Comparison of ENCODE assay signal across 10 cellular contexts in genomic region chr2:61671561-61672315, GRCh38.
DNase-seq lines count a peak whose midpoint lies in the region; ATAC-seq, FAIRE-seq and TF ChIP-seq lines count a peak whose summit lies in the region.
"Had no signal": no experiment of that assay in that cellular context is flagged by ENCODE, and none has a peak within 500 bp of the region (broad histone marks: within the 10 kb centered on the region; RNA-seq: fewer than 3 reads in every experiment).

No MANE protein-coding gene starts in this region.

- peak overlapping the region; percentile 49 for H3K27ac Mint-ChIP-seq in type B pancreatic cell

- peaks cover 22% of the 10 kb centered on the region for H3K9me3 Mint-ChIP-seq in activated T-cell treated with anti-CD3 and anti-CD28 coated beads, Interleukin-2, amount 50 U/mL, for 4 hours
- H3K9me3 Mint-ChIP-seq in type B pancreatic cell = peaks cover 9% of the 10 kb centered on the region

- FAIRE-seq in bronchial epithelial cell (lab: Jason Lieb, UNC) = no peak

- no peak for DNase-seq in activated T-cell treated with anti-CD3 and anti-CD28 coated beads, Interleukin-2, amount 50 U/mL, for 4 hours
- no peak for DNase-seq in activated T-cell treated with anti-CD3 and anti-CD28 coated beads, Interleukin-2, amount 50 U/mL, for 1 hour
- DNase-seq in bronchial epithelial cell (ENCODE audit: low read depth) (peak; percentile 88), medulla oblongata (ENCODE audit: extremely low spot score) (peak; percentile 68), type B pancreatic cell (ENCODE audit: extremely low spot score, unreplicated experiment) (no peak), NCI-H2196 (lab: John Stamatoyannopoulos, UW; ENCODE audit: unreplicated experiment) (no peak), iPS-NIHi11 (ENCODE audit: low spot score) (no peak)
- DNase-seq: activated CD4-positive, alpha-beta T cell treated with anti-CD3 and anti-CD28 coated beads, Interleukin-2, amount 50 U/mL, for 4 hours; DMS 273 treated with DMSO at 0.1 percent for 48 hours had no signal

- H3K36me3 Mint-ChIP-seq in activated T-cell treated with anti-CD3 and anti-CD28 coated beads, Interleukin-2, amount 50 U/mL, for 4 hours (ENCODE audit: insufficient read depth) = peaks cover 5% of the 10 kb centered on the region
- no peaks in the 10 kb centered on the region for H3K36me3 Mint-ChIP-seq in type B pancreatic cell

- no peak for TF ChIP-seq CTCF in bronchial epithelial cell (IDR thresholded peaks at IDR 0.05; ENCODE audit: insufficient read depth, low read length, severe bottlenecking)
- no peak for TF ChIP-seq CTCF in type B pancreatic cell (conservative IDR thresholded peaks at IDR 0.05)

- ATAC-seq in activated T-cell treated with anti-CD3 and anti-CD28 coated beads, Interleukin-2, amount 50 U/mL, for 4 hours = no peak
- no peak for ATAC-seq in GM19035 (IDR thresholded peaks at IDR 0.05; ENCODE audit: unreplicated experiment)

- H3K27me3 Mint-ChIP-seq in activated T-cell treated with anti-CD3 and anti-CD28 coated beads, Interleukin-2, amount 50 U/mL, for 4 hours (ENCODE audit: low read depth) = no peaks in the 10 kb centered on the region
- H3K27me3 Mint-ChIP-seq in type B pancreatic cell = no peaks in the 10 kb centered on the region

- H3K4me1 Mint-ChIP-seq in activated T-cell treated with anti-CD3 and anti-CD28 coated beads, Interleukin-2, amount 50 U/mL, for 4 hours (ENCODE audit: low read depth) = peaks cover 18% of the 10 kb centered on the region
- H3K4me1 Mint-ChIP-seq in type B pancreatic cell (ENCODE audit: unreplicated experiment) = peaks cover 18% of the 10 kb centered on the region

- H3K36me3 ChIP-seq in bronchial epithelial cell (ENCODE audit: control insufficient read depth, insufficient read depth, low read length) = no peaks in the 10 kb centered on the region

- H3K4me3 Mint-ChIP-seq in activated T-cell treated with anti-CD3 and anti-CD28 coated beads, Interleukin-2, amount 50 U/mL, for 4 hours = peak overlapping the region; percentile 48
- H3K4me3 Mint-ChIP-seq in type B pancreatic cell = no peak overlapping the region

- H3K27me3 ChIP-seq in bronchial epithelial cell (ENCODE audit: control insufficient read depth, insufficient read depth, low read length) = no peaks in the 10 kb centered on the region

- H3K4me3 ChIP-seq in bronchial epithelial cell (ENCODE audit: low read depth, low read length) = no peak overlapping the region

Comparison
In these comparisons a context has a peak if more than half of its experiments do, and no peak if none do; other contexts are left out.
1. DNase-seq: peak in bronchial epithelial cell (single experiment) and medulla oblongata (single experiment); none in activated T-cell treated with anti-CD3 and anti-CD28 coated beads, Interleukin-2, amount 50 U/mL, for 4 hours (single experiment), activated T-cell treated with anti-CD3 and anti-CD28 coated beads, Interleukin-2, amount 50 U/mL, for 1 hour (single experiment), type B pancreatic cell (single experiment), NCI-H2196 (single experiment) and iPS-NIHi11 (single experiment).